In genomic region chr1:36608272-36608671, GRCh38 we compare ENCODE assay signal across 35 cellular contexts.
"Had no signal": no experiment of that assay in that cellular context is flagged by ENCODE, and none has a peak within 500 bp of the region (broad histone marks: within the 10 kb centered on the region; RNA-seq: fewer than 3 reads in every experiment).

No MANE protein-coding gene starts in this region.

- H3K4me3 ChIP-seq: MG63 had no signal

- H3K27ac ChIP-seq: KMS-11 had no signal

- H3K9ac ChIP-seq: KMS-11 had no signal

- H3K9me3 ChIP-seq: MG63 had no signal

- H3K4me2 ChIP-seq: KMS-11 had no signal

- H3K36me3 ChIP-seq: MG63 had no signal

- DNase-seq: Kasumi-1, MG63, MM.1S, MV-4-11, NCI-H1048, NCI-H1092, NCI-H1092 treated with DMSO at 0.1 percent for 48 hours, NCI-H1105, NCI-H1105 treated with DMSO at 0.1 percent for 48 hours, NCI-H1417, NCI-H1417 treated with DMSO at 0.1 percent for 48 hours, NCI-H1436, NCI-H1436 treated with DMSO at 0.1 percent for 48 hours, NCI-H146, NCI-H1694, NCI-H1694 treated with DMSO at 0.1 percent for 48 hours, NCI-H187, NCI-H187 treated with DMSO at 0.1 percent for 48 hours, NCI-H1930, NCI-H2029, NCI-H2029 treated with DMSO at 0.1 percent for 48 hours, NCI-H2081, NCI-H2081 treated with DMSO at 0.1 percent for 48 hours, NCI-H2107, NCI-H2171, NCI-H2171 treated with DMSO at 0.1 percent for 48 hours, NCI-H2227 treated with DMSO at 0.1 percent for 48 hours, NCI-H226, NCI-H345, NCI-H446, NCI-H446 treated with DMSO at 0.1 percent for 48 hours, NCI-H510A, NCI-H510A treated with DMSO at 0.1 percent for 48 hours, NCI-H524 had no signal
